In the genomic region with DNA sequence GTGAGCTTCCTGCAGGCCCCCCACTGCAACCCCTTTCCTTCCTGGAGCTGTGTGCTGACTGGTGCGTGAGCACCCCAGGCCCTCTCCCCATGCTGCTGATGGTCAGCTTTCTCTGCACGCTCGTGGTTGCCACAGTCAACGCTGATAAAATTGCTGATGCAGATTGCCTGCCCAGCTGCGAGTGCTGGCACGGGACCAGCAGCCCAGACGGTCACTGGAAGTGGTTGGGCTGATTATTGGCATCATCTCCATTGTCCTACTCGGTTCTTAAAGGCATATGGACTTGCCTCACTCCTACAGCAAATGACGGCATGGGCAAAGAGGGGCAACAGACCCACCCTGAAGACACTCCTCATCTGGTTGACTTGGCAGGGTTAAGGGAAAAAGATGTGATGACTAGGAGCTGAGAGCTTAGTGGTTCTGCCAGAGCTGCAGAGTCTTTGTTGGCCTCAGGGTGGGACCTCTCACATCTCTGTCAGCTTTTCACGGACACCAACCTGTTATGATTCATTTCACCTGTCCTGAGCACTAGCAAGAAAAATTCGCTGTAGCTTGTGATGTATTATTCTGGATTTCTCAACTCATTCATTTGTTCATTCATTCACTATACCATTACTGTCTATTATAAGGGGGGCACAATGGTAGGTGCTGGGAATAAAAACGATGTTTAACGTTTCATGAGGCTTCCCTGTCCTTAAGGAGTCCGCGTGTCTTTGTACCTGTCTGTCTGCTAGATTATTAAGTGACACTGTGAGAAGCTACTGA, we compare ENCODE assay signal across 8 cellular contexts. TPM values are rescaled to one million over a fixed set of nuclear protein-coding genes. Genes with fewer than 3 reads are reported as not detected.
DNase-seq lines count a peak whose midpoint lies in the region; ATAC-seq, FAIRE-seq and TF ChIP-seq lines count a peak whose summit lies in the region.

No MANE protein-coding gene starts in this region.

- peak; percentile 92 for FAIRE-seq in HTR-8/SVneo (lab: Jason Lieb, UNC)

- TF ChIP-seq CTCF in AG09309 (IDR thresholded peaks at IDR 0.05; ENCODE audit: control insufficient read depth, insufficient read depth, low read depth, low read length, missing control alignments), result no peak

- peak overlapping the region; percentile 55 for H3K4me3 Mint-ChIP-seq in activated T-helper 17 cell treated with anti-CD3 and anti-CD28 coated beads, Interleukin-2, amount 50 U/mL, for 72 hours
- H3K4me3 Mint-ChIP-seq in activated naive CD4-positive, alpha-beta T cell treated with anti-CD3 and anti-CD28 coated beads, Interleukin-2, amount 10 ng/mL, durations not matched to agents 7 days and 5 days, result no peak overlapping the region

- H3K4me3 ChIP-seq in AG09309 (ENCODE audit: control insufficient read depth, low read depth, low read length) (no peak overlapping the region), skeletal muscle cell (ENCODE audit: low read depth, low read length) (no peak overlapping the region)

- H3K27ac Mint-ChIP-seq in activated T-helper 17 cell treated with anti-CD3 and anti-CD28 coated beads, Interleukin-2, amount 50 U/mL, for 72 hours, result peak overlapping the region; percentile 58
- no peak overlapping the region for H3K27ac Mint-ChIP-seq in activated naive CD4-positive, alpha-beta T cell treated with anti-CD3 and anti-CD28 coated beads, Interleukin-2, amount 10 ng/mL, durations not matched to agents 7 days and 5 days

- CTCF ChIA-PET in activated naive CD4-positive, alpha-beta T cell treated with anti-CD3 and anti-CD28 coated beads, Interleukin-2, amount 10 ng/mL, durations not matched to agents 7 days and 5 days (lab: Charles Lee), result interaction anchor here (1.1 to 3.1 kb wide), 7 partner anchors 8 to 160 kb away, joined by 3 to 14 read pairs (median 4); no protein-coding TSS in a partner anchor

- H3K27me3 Mint-ChIP-seq in activated T-helper 17 cell treated with anti-CD3 and anti-CD28 coated beads, Interleukin-2, amount 50 U/mL, for 72 hours, result no peaks in the 10 kb centered on the region
- H3K27me3 Mint-ChIP-seq in activated naive CD4-positive, alpha-beta T cell treated with anti-CD3 and anti-CD28 coated beads, Interleukin-2, amount 10 ng/mL, durations not matched to agents 7 days and 5 days, result peaks cover 11% of the 10 kb centered on the region

- H3K36me3 Mint-ChIP-seq in activated T-helper 17 cell treated with anti-CD3 and anti-CD28 coated beads, Interleukin-2, amount 50 U/mL, for 72 hours (ENCODE audit: low read depth), result peaks cover 24% of the 10 kb centered on the region
- peaks cover 22% of the 10 kb centered on the region for H3K36me3 Mint-ChIP-seq in activated naive CD4-positive, alpha-beta T cell treated with anti-CD3 and anti-CD28 coated beads, Interleukin-2, amount 10 ng/mL, durations not matched to agents 7 days and 5 days

- peak; percentile 55 for ATAC-seq in activated T-helper 17 cell treated with anti-CD3 and anti-CD28 coated beads, Interleukin-2, amount 50 U/mL, for 72 hours (replicated peaks)
- ATAC-seq in GM18861 (IDR thresholded peaks at IDR 0.05; ENCODE audit: unreplicated experiment) (no peak), GM18867 (IDR thresholded peaks at IDR 0.05; ENCODE audit: unreplicated experiment) (no peak)

- H3K4me1 Mint-ChIP-seq in activated T-helper 17 cell treated with anti-CD3 and anti-CD28 coated beads, Interleukin-2, amount 50 U/mL, for 72 hours, result peaks cover 8% of the 10 kb centered on the region
- H3K4me1 Mint-ChIP-seq in activated naive CD4-positive, alpha-beta T cell treated with anti-CD3 and anti-CD28 coated beads, Interleukin-2, amount 10 ng/mL, durations not matched to agents 7 days and 5 days, result peaks cover 24% of the 10 kb centered on the region

- DNase-seq in AG09309 (ENCODE audit: low read depth) (peak; percentile 89), HTR-8/SVneo (ENCODE audit: insufficient read length, low spot score) (peak; percentile 58), head of caudate nucleus (peak; percentile 50 to 88 (median 79)), skeletal muscle cell (ENCODE audit: low read depth) (peak; percentile 93)
- DNase-seq in activated naive CD4-positive, alpha-beta T cell treated with anti-CD3 and anti-CD28 coated beads, Interleukin-2, amount 10 ng/mL, durations not matched to agents 7 days and 5 days, result no peak

- no peaks in the 10 kb centered on the region for H3K9me3 Mint-ChIP-seq in activated T-helper 17 cell treated with anti-CD3 and anti-CD28 coated beads, Interleukin-2, amount 50 U/mL, for 72 hours
- H3K9me3 Mint-ChIP-seq in activated naive CD4-positive, alpha-beta T cell treated with anti-CD3 and anti-CD28 coated beads, Interleukin-2, amount 10 ng/mL, durations not matched to agents 7 days and 5 days, result no peaks in the 10 kb centered on the region

- intact Hi-C loops in head of caudate nucleus (cut with DNase I), result loop anchor here (10.0 kb wide), 1 partner anchor 134 kb away; no protein-coding TSS in a partner anchor

RNA-seq across cellular contexts. Expression of gene PAX8, which starts 38.4 kb away (rescaled TPM):
- 1 to 10 TPM in 1 of 2 donors, under 1 TPM in 1; 0.86 to 1.6 TPM for total RNA-seq in activated T-helper 17 cell treated with anti-CD3 and anti-CD28 coated beads, Interleukin-2, amount 50 U/mL, for 72 hours
